Comparison of ENCODE assay signal across 8 cellular contexts in the genomic region with DNA sequence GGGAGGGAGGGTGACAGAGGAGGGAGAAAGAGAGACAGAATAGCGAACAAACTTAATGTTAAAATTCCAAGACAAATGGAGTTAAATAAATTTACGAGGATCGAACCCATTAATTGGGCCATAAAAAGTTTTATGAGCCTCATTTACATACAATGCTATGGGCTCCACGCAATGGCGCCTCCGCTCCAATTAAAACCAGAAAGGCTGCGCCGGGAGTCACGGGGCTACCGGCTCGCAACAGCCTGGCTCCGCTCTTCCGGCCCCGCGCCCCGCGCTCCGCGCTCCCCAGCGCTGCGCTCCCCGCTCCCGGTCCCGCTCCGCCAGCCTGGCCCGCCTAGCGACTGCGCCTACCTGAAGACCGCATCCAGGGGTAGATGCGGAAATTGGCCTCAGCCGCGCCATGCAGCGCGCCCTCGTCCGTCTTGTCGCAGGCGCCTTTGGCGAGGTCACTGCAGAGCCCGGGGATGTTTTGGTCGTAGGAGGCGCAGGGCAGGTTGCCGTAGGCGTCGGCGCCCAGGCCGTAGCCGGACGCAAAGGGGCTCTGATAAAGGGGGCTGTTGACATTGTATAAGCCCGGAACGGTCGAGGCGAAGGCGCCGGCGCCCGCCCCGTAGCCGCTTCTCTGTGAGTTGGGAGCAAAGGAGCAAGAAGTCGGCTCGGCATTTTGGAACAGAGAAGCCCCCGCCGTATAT.
DNase-seq lines count a peak whose midpoint lies in the region; ATAC-seq lines count a peak whose summit lies in the region.

No MANE protein-coding gene starts in this region.

- H3K27ac Mint-ChIP-seq in stimulated activated memory B cell treated with anti-CD40 and anti-IgM and Interleukin-4, amounts not matched to agents 10 μg/mL and 1 μg/mL and 100 μg/mL, for 72 hours, result peak overlapping the region; percentile 48

- no peak overlapping the region for H3K27ac ChIP-seq in iPS DF 6.9 (ENCODE audit: low read length)

- no CpG with 5 or more reads among the region's 63 CpGs for WGBS in iPS DF 6.9 (ENCODE audit: insufficient coverage, insufficient read length)

- H3K4me3 ChIP-seq in iPS DF 6.9 (ENCODE audit: low read length), result peak overlapping the region; percentile 10; the same call in 1 of the 2 replicates

- peaks cover 98% of the 10 kb centered on the region for H3K27me3 ChIP-seq in iPS DF 6.9 (ENCODE audit: control insufficient read depth, insufficient read depth, low read length)

- ATAC-seq in stimulated activated memory B cell treated with anti-CD40 and anti-IgM and Interleukin-4, amounts not matched to agents 10 μg/mL and 1 μg/mL and 100 μg/mL, for 72 hours, result no peak
- ATAC-seq in GM18909 (IDR thresholded peaks at IDR 0.05; ENCODE audit: poor library complexity, unreplicated experiment), result no peak
- no peak for ATAC-seq in GM19035 (IDR thresholded peaks at IDR 0.05; ENCODE audit: unreplicated experiment)
- no peak for ATAC-seq in HG03521 (IDR thresholded peaks at IDR 0.05; ENCODE audit: unreplicated experiment)

- H3K9me3 ChIP-seq in iPS DF 6.9 (ENCODE audit: control insufficient read depth, insufficient read depth, low read length), result no peaks in the 10 kb centered on the region

- H3K36me3 ChIP-seq in iPS DF 6.9 (ENCODE audit: control insufficient read depth, insufficient read depth, low read length), result no peaks in the 10 kb centered on the region

- peaks cover 4% of the 10 kb centered on the region for H3K36me3 Mint-ChIP-seq in stimulated activated memory B cell treated with anti-CD40 and anti-IgM and Interleukin-4, amounts not matched to agents 10 μg/mL and 1 μg/mL and 100 μg/mL, for 72 hours

- H3K4me1 Mint-ChIP-seq in stimulated activated memory B cell treated with anti-CD40 and anti-IgM and Interleukin-4, amounts not matched to agents 10 μg/mL and 1 μg/mL and 100 μg/mL, for 72 hours, result peaks cover 39% of the 10 kb centered on the region

- DNase-seq in NCI-H510A treated with DMSO at 0.1 percent for 48 hours (lab: John Stamatoyannopoulos, UW) (peak; percentile 61), NCI-H510A (lab: John Stamatoyannopoulos, UW) (no peak), T1000 (lab: John Stamatoyannopoulos, UW) (peak; percentile 32), iPS DF 6.9 (ENCODE audit: low read depth, low spot score) (no peak)

- peaks cover 8% of the 10 kb centered on the region for H3K9me3 Mint-ChIP-seq in stimulated activated memory B cell treated with anti-CD40 and anti-IgM and Interleukin-4, amounts not matched to agents 10 μg/mL and 1 μg/mL and 100 μg/mL, for 72 hours

- peaks cover 95% of the 10 kb centered on the region for H3K27me3 Mint-ChIP-seq in stimulated activated memory B cell treated with anti-CD40 and anti-IgM and Interleukin-4, amounts not matched to agents 10 μg/mL and 1 μg/mL and 100 μg/mL, for 72 hours

- peak overlapping the region; percentile 48 for H3K4me3 Mint-ChIP-seq in stimulated activated memory B cell treated with anti-CD40 and anti-IgM and Interleukin-4, amounts not matched to agents 10 μg/mL and 1 μg/mL and 100 μg/mL, for 72 hours

- H3K4me1 ChIP-seq in iPS DF 6.9 (ENCODE audit: control insufficient read depth, insufficient read depth, low read length), result peaks cover 3% of the 10 kb centered on the region

Comparison
In these comparisons a context has a peak if more than half of its experiments do, and no peak if none do; other contexts are left out.
1. DNase-seq: peak in NCI-H510A treated with DMSO at 0.1 percent for 48 hours (single experiment) and T1000 (single experiment); none in NCI-H510A (single experiment) and iPS DF 6.9 (single experiment).